In the genomic region with DNA sequence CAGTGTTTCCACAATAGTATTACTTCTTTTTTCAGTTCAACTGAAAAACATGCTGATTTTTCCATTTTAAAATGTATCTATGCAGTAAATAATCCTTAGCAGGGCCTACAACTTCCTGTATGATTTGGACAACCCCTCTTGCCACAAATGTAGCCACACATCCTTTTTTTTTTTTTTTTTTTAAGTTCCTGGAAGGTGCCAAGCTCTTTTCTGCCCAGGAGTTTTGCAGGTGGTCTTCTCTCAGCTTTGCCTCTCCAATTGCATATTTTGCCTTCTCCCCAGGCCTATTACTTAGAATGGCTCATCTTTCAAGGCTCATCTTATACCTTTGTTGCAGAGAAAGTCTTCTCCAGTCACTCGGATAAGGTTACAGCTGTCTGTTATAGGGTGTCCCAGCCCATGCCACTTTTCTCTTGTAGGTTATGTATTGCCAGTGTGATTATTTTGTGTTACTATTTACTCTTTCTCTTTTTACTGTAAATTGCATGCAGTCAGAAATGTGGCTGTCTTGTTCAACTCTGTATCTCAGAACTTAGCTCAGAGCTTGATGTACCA, we compare ENCODE assay signal across 21 cellular contexts. TPM values are rescaled to one million over a fixed set of nuclear protein-coding genes. Genes with fewer than 3 reads are reported as not detected.
"Had no signal": no experiment of that assay in that cellular context is flagged by ENCODE, and none has a peak within 500 bp of the region (broad histone marks: within the 10 kb centered on the region; RNA-seq: fewer than 3 reads in every experiment).

No MANE protein-coding gene starts in this region.

- H3K4me2 ChIP-seq: neural progenitor cell, smooth muscle cell had no signal

- FAIRE-seq: frontal cortex had no signal

- H3K4me3 ChIP-seq: breast epithelium, lower lobe of right lung, neural progenitor cell, ovary, right lobe of liver, smooth muscle cell, stomach had no signal

- H3K27ac ChIP-seq: breast epithelium, lower lobe of right lung, neural progenitor cell, ovary, right lobe of liver, stomach had no signal

- H3K4me3 Mint-ChIP-seq: activated naive CD8-positive, alpha-beta T cell treated with anti-CD3 and anti-CD28 coated beads, Interleukin-2, amount 50 U/mL, for 24 hours; activated T-helper 1 cell treated with anti-CD3 and anti-CD28 coated beads, Interleukin-12 subunit alpha, Interleukin-12 subunit beta, Interleukin-2, Interleukin-4 antibody, amounts not matched to agents 30 ng/mL and 10 ng/mL and 1 ng/mL, durations not matched to agents 14 hours and 24 hours and 36 hours; neural progenitor cell; T-helper 2 cell treated with Interferon-gamma antibody and Interleukin-4, amounts not matched to agents 5 μg/mL and 100 μg/mL, for 36 hours had no signal

- H3K9me3 Mint-ChIP-seq: activated naive CD8-positive, alpha-beta T cell treated with anti-CD3 and anti-CD28 coated beads, Interleukin-2, amount 50 U/mL, for 24 hours; activated T-helper 1 cell treated with anti-CD3 and anti-CD28 coated beads, Interleukin-12 subunit alpha, Interleukin-12 subunit beta, Interleukin-2, Interleukin-4 antibody, amounts not matched to agents 30 ng/mL and 10 ng/mL and 1 ng/mL, durations not matched to agents 14 hours and 24 hours and 36 hours; T-helper 2 cell treated with Interferon-gamma antibody and Interleukin-4, amounts not matched to agents 5 μg/mL and 100 μg/mL, for 36 hours had no signal

- H3K27me3 ChIP-seq: breast epithelium, neural progenitor cell, ovary, right lobe of liver, stomach had no signal

- H3K9me3 ChIP-seq: breast epithelium, lower lobe of right lung, ovary, right lobe of liver, stomach had no signal

- H3K36me3 ChIP-seq: breast epithelium, lower lobe of right lung, neural progenitor cell, ovary, right lobe of liver, stomach had no signal

- H3K4me1 ChIP-seq: breast epithelium, lower lobe of right lung, right lobe of liver, stomach had no signal

- H3K27ac Mint-ChIP-seq: activated naive CD8-positive, alpha-beta T cell treated with anti-CD3 and anti-CD28 coated beads, Interleukin-2, amount 50 U/mL, for 24 hours; activated T-helper 1 cell treated with anti-CD3 and anti-CD28 coated beads, Interleukin-12 subunit alpha, Interleukin-12 subunit beta, Interleukin-2, Interleukin-4 antibody, amounts not matched to agents 30 ng/mL and 10 ng/mL and 1 ng/mL, durations not matched to agents 14 hours and 24 hours and 36 hours; neural progenitor cell; T-helper 2 cell treated with Interferon-gamma antibody and Interleukin-4, amounts not matched to agents 5 μg/mL and 100 μg/mL, for 36 hours had no signal

- H3K9ac ChIP-seq: neural progenitor cell had no signal

- ATAC-seq: activated CD4-positive, CD25-positive, alpha-beta regulatory T cell treated with anti-CD3 and anti-CD28 coated beads, Interleukin-2, amount 50 U/mL, for 24 hours; activated naive CD8-positive, alpha-beta T cell treated with anti-CD3 and anti-CD28 coated beads, Interleukin-2, amount 50 U/mL, for 24 hours; left cardiac atrium; lower lobe of right lung; right lobe of liver had no signal

- H2AFZ ChIP-seq: neural progenitor cell had no signal

- DNase-seq: activated naive CD4-positive, alpha-beta T cell; activated naive CD8-positive, alpha-beta T cell treated with anti-CD3 and anti-CD28 coated beads, Interleukin-2, amount 50 U/mL, for 24 hours; aorta; dermis blood vessel endothelial cell; left cardiac atrium; lower lobe of right lung; midbrain; ovary; right lobe of liver; stomach had no signal

RNA-seq across cellular contexts. Expression of a gene that starts 11.5 kb away (rescaled TPM):
- total RNA-seq: activated CD8-positive, alpha-beta memory T cell treated with anti-CD3 and anti-CD28 coated beads for 36 hours; activated T-helper 1 cell treated with anti-CD3 and anti-CD28 coated beads, Interleukin-12 subunit alpha, Interleukin-12 subunit beta, Interleukin-2, Interleukin-4 antibody, amounts not matched to agents 30 ng/mL and 10 ng/mL and 1 ng/mL, durations not matched to agents 14 hours and 24 hours and 36 hours; chondrocyte; myocyte; pulmonary artery endothelial cell; smooth muscle cell had no signal
- polyA plus RNA-seq: aorta, smooth muscle cell had no signal
